31 cellular contexts compared by ENCODE assay signal in the genomic region with DNA sequence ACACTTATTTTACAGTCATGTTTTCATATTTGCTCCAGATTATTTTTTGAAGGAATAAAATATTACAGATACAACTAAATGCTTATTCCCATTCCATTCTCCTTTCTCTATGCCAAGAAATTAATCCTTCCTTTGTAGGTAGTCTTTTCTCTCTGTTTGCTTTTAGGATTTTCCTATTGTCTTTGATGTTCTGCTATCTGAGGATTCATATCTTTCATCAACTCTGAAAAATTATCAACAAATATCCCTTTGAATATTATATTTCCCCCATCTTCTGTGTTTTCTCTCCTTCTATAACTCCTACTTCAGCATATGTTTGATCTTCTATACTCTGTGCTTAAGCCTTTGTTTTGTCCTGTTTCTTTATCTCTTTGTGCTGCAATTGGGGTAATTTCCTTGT.
"Had no signal": no experiment of that assay in that cellular context is flagged by ENCODE, and none has a peak within 500 bp of the region (broad histone marks: within the 10 kb centered on the region; RNA-seq: fewer than 3 reads in every experiment).

No MANE protein-coding gene starts in this region.

- DNase-seq: activated CD4-positive, alpha-beta memory T cell treated with anti-CD3 and anti-CD28 coated beads, Interleukin-2, amount 10 ng/mL, durations not matched to agents 7 days and 5 days; activated CD4-positive, alpha-beta T cell treated with anti-CD3 and anti-CD28 coated beads for 1 hour; activated CD4-positive, alpha-beta T cell treated with anti-CD3 and anti-CD28 coated beads for 48 hours; activated CD4-positive, CD25-positive, alpha-beta regulatory T cell; activated CD8-positive, alpha-beta memory T cell treated with anti-CD3 and anti-CD28 coated beads for 24 hours; activated CD8-positive, alpha-beta memory T cell treated with anti-CD3 and anti-CD28 coated beads, Interleukin-2, amount 10 ng/mL, durations not matched to agents 7 days and 5 days; activated CD8-positive, alpha-beta memory T cell treated with anti-CD3 and anti-CD28 coated beads, Interleukin-2, amount 50 U/mL, for 48 hours; activated effector memory CD4-positive, alpha-beta T cell treated with Interleukin-2 at 50 U/mL for 16 hours; activated naive CD4-positive, alpha-beta T cell treated with anti-CD3 and anti-CD28 coated beads, Interleukin-2, amount 10 ng/mL, durations not matched to agents 7 days and 5 days; activated naive CD8-positive, alpha-beta T cell treated with anti-CD3 and anti-CD28 coated beads, Interleukin-2, amount 50 U/mL, for 24 hours; activated T-cell treated with anti-CD3 and anti-CD28 coated beads, Interleukin-2, amount 50 U/mL, for 48 hours; amygdala; Karpas-422; NCI-H1048; NCI-H1105 treated with DMSO at 0.1 percent for 48 hours; NCI-H1436; NCI-H1694; NCI-H1930; NCI-H2081 treated with DMSO at 0.1 percent for 48 hours; NCI-H226; NCI-H524 treated with DMSO at 0.1 percent for 48 hours; NK-92 treated with Interleukin-12 subunit alpha and Interleukin-12 subunit beta, amount 100 ng/mL, for 24 hours; SHP77; SJCRH30; T1000; WERI-Rb-1 had no signal

- H3K27ac ChIP-seq: ascending aorta, cardiac muscle cell, SJCRH30, SK-N-MC, WERI-Rb-1 had no signal

- H3K27me3 Mint-ChIP-seq: activated naive CD8-positive, alpha-beta T cell had no signal

- H3K9me3 Mint-ChIP-seq: central memory CD8-positive, alpha-beta T cell had no signal

- H3K4me3 ChIP-seq: ascending aorta, cardiac muscle cell, SJCRH30, SK-N-MC had no signal

- H3K27me3 ChIP-seq: ascending aorta, cardiac muscle cell, SJCRH30 had no signal

- H3K4me3 Mint-ChIP-seq: activated CD4-positive, alpha-beta memory T cell treated with anti-CD3 and anti-CD28 coated beads, Interleukin-2, amount 10 ng/mL, durations not matched to agents 7 days and 5 days; activated CD8-positive, alpha-beta memory T cell treated with anti-CD3 and anti-CD28 coated beads, Interleukin-2, amount 10 ng/mL, durations not matched to agents 7 days and 5 days; activated naive CD4-positive, alpha-beta T cell treated with anti-CD3 and anti-CD28 coated beads, Interleukin-2, amount 10 ng/mL, durations not matched to agents 7 days and 5 days; activated naive CD8-positive, alpha-beta T cell; activated naive CD8-positive, alpha-beta T cell treated with anti-CD3 and anti-CD28 coated beads, Interleukin-2, amount 50 U/mL, for 24 hours; central memory CD8-positive, alpha-beta T cell had no signal

- H3K36me3 ChIP-seq: ascending aorta, cardiac muscle cell, SJCRH30, WERI-Rb-1 had no signal

- H3K4me1 Mint-ChIP-seq: activated CD4-positive, alpha-beta memory T cell treated with anti-CD3 and anti-CD28 coated beads, Interleukin-2, amount 10 ng/mL, durations not matched to agents 7 days and 5 days; activated CD8-positive, alpha-beta memory T cell treated with anti-CD3 and anti-CD28 coated beads, Interleukin-2, amount 10 ng/mL, durations not matched to agents 7 days and 5 days; activated naive CD4-positive, alpha-beta T cell treated with anti-CD3 and anti-CD28 coated beads, Interleukin-2, amount 10 ng/mL, durations not matched to agents 7 days and 5 days; central memory CD8-positive, alpha-beta T cell had no signal

- ATAC-seq: activated CD8-positive, alpha-beta memory T cell treated with anti-CD3 and anti-CD28 coated beads, Interleukin-2, amount 10 ng/mL, durations not matched to agents 7 days and 5 days; activated naive CD8-positive, alpha-beta T cell treated with anti-CD3 and anti-CD28 coated beads, Interleukin-2, amount 50 U/mL, for 24 hours had no signal

- H3K4me1 ChIP-seq: SJCRH30 had no signal

- H3K27ac Mint-ChIP-seq: activated CD4-positive, alpha-beta memory T cell treated with anti-CD3 and anti-CD28 coated beads, Interleukin-2, amount 10 ng/mL, durations not matched to agents 7 days and 5 days; activated CD8-positive, alpha-beta memory T cell treated with anti-CD3 and anti-CD28 coated beads, Interleukin-2, amount 10 ng/mL, durations not matched to agents 7 days and 5 days; activated naive CD4-positive, alpha-beta T cell treated with anti-CD3 and anti-CD28 coated beads, Interleukin-2, amount 10 ng/mL, durations not matched to agents 7 days and 5 days; activated naive CD8-positive, alpha-beta T cell; activated naive CD8-positive, alpha-beta T cell treated with anti-CD3 and anti-CD28 coated beads, Interleukin-2, amount 50 U/mL, for 24 hours had no signal

- H3K36me3 Mint-ChIP-seq: activated naive CD4-positive, alpha-beta T cell treated with anti-CD3 and anti-CD28 coated beads, Interleukin-2, amount 10 ng/mL, durations not matched to agents 7 days and 5 days had no signal
